In the genomic region with DNA sequence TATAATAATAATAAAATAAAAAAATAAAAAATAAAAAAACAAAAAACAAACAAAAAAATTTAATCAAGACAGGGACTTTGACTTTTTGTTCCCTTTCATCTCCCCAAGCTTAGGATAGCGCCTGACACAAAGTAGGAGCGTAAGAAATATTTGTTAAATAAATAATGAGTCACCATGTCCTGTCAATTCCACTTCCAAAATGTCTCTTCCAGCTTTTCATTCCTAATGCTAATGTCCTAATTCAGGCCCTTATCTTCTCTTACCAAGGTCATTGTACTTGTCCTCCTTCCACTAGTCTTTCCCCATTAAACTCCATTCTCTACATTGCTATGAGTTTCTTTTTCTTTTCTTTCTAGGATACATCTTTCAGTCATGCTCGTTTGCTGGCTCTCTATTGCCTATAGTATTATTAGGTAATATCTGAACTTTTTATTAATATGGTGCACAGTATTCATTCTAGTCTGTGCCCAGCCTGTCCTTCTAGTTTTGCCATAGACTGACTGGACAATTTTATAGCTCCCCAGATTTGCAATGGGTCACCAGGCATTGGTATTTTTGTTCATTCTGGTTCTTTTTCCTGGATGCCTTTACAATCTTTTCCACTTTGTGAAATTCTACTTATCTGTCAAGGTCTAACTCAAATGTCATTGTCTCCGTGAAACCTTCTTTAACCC, we compare ENCODE assay signal across 1 cellular context.
TF ChIP-seq lines count a peak whose summit lies in the region.

No MANE protein-coding gene starts in this region.

TF ChIP-seq in endothelial cell of umbilical vein, 7 proteins besides CTCF, POLR2A, EP300 and RAD21:
- TF ChIP-seq JUN (IDR thresholded peaks at IDR 0.05; ENCODE audit: borderline replicate concordance, insufficient read depth, insufficient read length, low read depth) (peak; percentile 26), FOS (IDR thresholded peaks at IDR 0.05; ENCODE audit: borderline replicate concordance, insufficient read depth, low read length) (peak; percentile 56), EZH2 (IDR thresholded peaks at IDR 0.05; ENCODE audit: borderline replicate concordance, low read depth, low read length, severe bottlenecking) (no peak)
TF ChIP-seq in endothelial cell of umbilical vein: peak in this region for 2.
